Comparison of ENCODE assay signal across 8 cellular contexts in the genomic region with DNA sequence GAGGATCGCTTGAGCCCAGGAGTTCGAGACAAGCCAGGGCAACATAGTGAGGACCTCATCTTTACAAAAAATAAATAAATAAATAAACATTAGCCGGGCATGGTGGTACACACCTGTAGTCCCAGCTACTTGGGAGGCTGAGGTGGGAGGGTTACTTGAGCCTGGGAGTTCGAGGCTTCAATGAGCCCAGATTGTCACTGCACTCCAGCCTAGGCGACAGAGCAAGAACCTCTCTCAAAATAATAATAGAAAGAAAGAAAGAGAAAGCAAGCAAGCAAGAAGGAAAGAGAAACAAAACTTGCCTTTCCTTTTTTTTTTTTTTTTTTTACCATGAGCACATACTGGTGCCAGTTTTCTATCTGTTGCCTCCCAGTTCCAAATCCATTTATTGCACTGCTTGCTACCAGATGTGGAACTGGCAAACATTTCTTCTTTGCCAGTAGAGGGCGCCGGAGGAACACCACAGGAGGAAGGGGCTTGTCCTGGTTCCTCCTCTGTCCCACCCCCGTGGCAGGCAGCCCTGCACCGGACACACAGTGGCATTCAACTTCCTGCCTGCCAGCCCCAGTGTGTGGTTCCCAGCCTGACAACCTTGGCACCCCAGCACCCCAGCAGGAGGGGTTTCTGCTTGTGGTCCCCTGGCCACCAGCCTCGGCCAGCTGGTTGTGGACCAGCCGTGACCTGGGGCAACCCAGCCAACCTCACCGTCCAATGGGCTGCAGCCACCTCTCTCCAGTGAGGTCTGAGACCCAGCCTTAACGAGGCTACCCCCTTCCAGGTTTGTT. TPM values are rescaled to one million over a fixed set of nuclear protein-coding genes. Genes with fewer than 3 reads are reported as not detected.
DNase-seq lines count a peak whose midpoint lies in the region; ATAC-seq and TF ChIP-seq lines count a peak whose summit lies in the region.
"Not testable (repeated sequence)": the region's sequence is repeated elsewhere in the genome, so short reads cannot be mapped to it uniquely, and the experiment has no call there.

No MANE protein-coding gene starts in this region.

- not testable (repeated sequence) for H3K27ac Mint-ChIP-seq in stimulated activated effector memory CD8-positive, alpha-beta T cell treated with anti-CD3 and anti-CD28 coated beads, Interleukin-12 subunit alpha, Interleukin-12 subunit beta, amount 100 ng/mL, for 72 hours

- not testable (repeated sequence) for H3K79me2 ChIP-seq in DOHH2 (ENCODE audit: control insufficient read depth, low read length)

- not testable (repeated sequence) for H3K9me3 Mint-ChIP-seq in stimulated activated effector memory CD8-positive, alpha-beta T cell treated with anti-CD3 and anti-CD28 coated beads, Interleukin-12 subunit alpha, Interleukin-12 subunit beta, amount 100 ng/mL, for 72 hours

- not testable (repeated sequence) for H3K36me3 Mint-ChIP-seq in stimulated activated effector memory CD8-positive, alpha-beta T cell treated with anti-CD3 and anti-CD28 coated beads, Interleukin-12 subunit alpha, Interleukin-12 subunit beta, amount 100 ng/mL, for 72 hours

- intact Hi-C loops in Right ventricle myocardium superior (cut with DNase I); ovary (cut with DNase I): not testable (repeated sequence)

- peak overlapping the region; percentile 40 for H3K4me2 ChIP-seq in DOHH2 (ENCODE audit: low read length)

- not testable (repeated sequence) for TF ChIP-seq POLR2A in ovary (IDR thresholded peaks at IDR 0.05)

- H3F3A ChIP-seq in DOHH2 (ENCODE audit: control insufficient read depth, insufficient read depth), result not testable (repeated sequence)

- peak; percentile 24 for TF ChIP-seq CTCF in DOHH2 (IDR thresholded peaks at IDR 0.05; ENCODE audit: low read depth, low read length, poor library complexity, severe bottlenecking)
- not testable (repeated sequence) for TF ChIP-seq CTCF in ovary (IDR thresholded peaks at IDR 0.05)

- 35 to 64% (median 55%) methylated on average over 5 to 7 of the region's 13 CpGs for WGBS in ovary, 3 donors

- H3K9me2 ChIP-seq in DOHH2 (replicated peaks; ENCODE audit: control insufficient read depth, low read length), result not testable (repeated sequence)

- not testable (repeated sequence) for H3K4me1 Mint-ChIP-seq in stimulated activated effector memory CD8-positive, alpha-beta T cell treated with anti-CD3 and anti-CD28 coated beads, Interleukin-12 subunit alpha, Interleukin-12 subunit beta, amount 100 ng/mL, for 72 hours

- peak overlapping the region; percentile 29 for H3K4me3 Mint-ChIP-seq in stimulated activated effector memory CD8-positive, alpha-beta T cell treated with anti-CD3 and anti-CD28 coated beads, Interleukin-12 subunit alpha, Interleukin-12 subunit beta, amount 100 ng/mL, for 72 hours

- not testable (repeated sequence) for H3K36me3 ChIP-seq in DOHH2 (ENCODE audit: control insufficient read depth, low read length); ovary

- TF ChIP-seq EP300 in ovary (IDR thresholded peaks at IDR 0.05), result not testable (repeated sequence)

- H3K27ac ChIP-seq in DOHH2 (ENCODE audit: low read depth, low read length); ovary: not testable (repeated sequence)

- peak; percentile 13 for DNase-seq in NK-92 treated with Interleukin-12 subunit alpha and Interleukin-12 subunit beta, amount 100 ng/mL, for 24 hours (lab: John Stamatoyannopoulos, UW)
- peak; percentile 22 to 64 for DNase-seq in activated CD4-positive, alpha-beta T cell treated with anti-CD3 and anti-CD28 coated beads for 24 hours (ENCODE audit: low read depth in 2 of 2)
- peak; percentile 46 for DNase-seq in amniotic stem cell (lab: John Stamatoyannopoulos, UW)
- DNase-seq in Right ventricle myocardium superior, result not testable (repeated sequence)
- DNase-seq in ovary, result peak in 4 of 5 donors; percentile 30 to 71 (median 60)
- DNase-seq in stimulated activated effector memory CD8-positive, alpha-beta T cell treated with anti-CD3 and anti-CD28 coated beads, Interleukin-12 subunit alpha, Interleukin-12 subunit beta, amount 100 ng/mL, for 72 hours (ENCODE audit: low spot score in 2 of 2), result peak; percentile 55 to 69

- H3K4me1 ChIP-seq in DOHH2 (ENCODE audit: control insufficient read depth, low read length); ovary (ENCODE audit: insufficient read depth): not testable (repeated sequence)

- H3K9me3 ChIP-seq in DOHH2 (ENCODE audit: control insufficient read depth, insufficient read depth, low read length); ovary: not testable (repeated sequence)

- H3K4me3 ChIP-seq in DOHH2 (ENCODE audit: low read length), result peak overlapping the region; percentile 30; the same call in 1 of the 2 replicates
- not testable (repeated sequence) for H3K4me3 ChIP-seq in ovary

- not testable (repeated sequence) for H3K27me3 ChIP-seq in DOHH2 (ENCODE audit: control insufficient read depth, low read length); ovary

- not testable (repeated sequence) for H4K20me1 ChIP-seq in DOHH2 (ENCODE audit: control insufficient read depth, insufficient read depth, low read depth, low read length)

- ATAC-seq in HG02798 (IDR thresholded peaks at IDR 0.05; ENCODE audit: poor library complexity, unreplicated experiment) (peak; percentile 79), Right ventricle myocardium superior (ENCODE audit: poor library complexity) (peak; percentile 94)
- peak; percentile 92 for ATAC-seq in stimulated activated effector memory CD8-positive, alpha-beta T cell treated with anti-CD3 and anti-CD28 coated beads, Interleukin-12 subunit alpha, Interleukin-12 subunit beta, amount 100 ng/mL, for 72 hours

RNA-seq across cellular contexts. Expression of a gene that starts 20.4 kb away (rescaled TPM):
- total RNA-seq in Right ventricle myocardium superior (43.9 TPM), ovary (100 to 1,000 TPM in 2 of 7 donors, 10 to 100 TPM in 5; 36.2 to 143 (median 84.8) TPM)
- 10 to 100 TPM; 45.5 to 84.6 TPM for polyA plus RNA-seq in ovary

RNA-seq across cellular contexts. Expression of a gene that starts 43.7 kb away (rescaled TPM):
- total RNA-seq in Right ventricle myocardium superior (253 TPM), ovary (100 to 1,000 TPM in 4 of 7 donors, 10 to 100 TPM in 3; 75.7 to 123 (median 105) TPM)
- polyA plus RNA-seq in ovary, result 100 to 1,000 TPM; 106 to 117 TPM

RNA-seq across cellular contexts. Expression of a gene that starts 50.8 kb away (rescaled TPM):
- total RNA-seq in Right ventricle myocardium superior (0.19 TPM), ovary (1 to 10 TPM in 6 of 7 donors, under 1 TPM in 1; 0.75 to 3.4 (median 2.8) TPM)
- 1 to 10 TPM in 1 of 2 donors, under 1 TPM in 1; 0.63 to 1.9 TPM for polyA plus RNA-seq in ovary
